In genomic region chr2:15715596-15715995, GRCh38 we compare ENCODE assay signal across 35 cellular contexts.
"Had no signal": no experiment of that assay in that cellular context is flagged by ENCODE, and none has a peak within 500 bp of the region (broad histone marks: within the 10 kb centered on the region; RNA-seq: fewer than 3 reads in every experiment).

No MANE protein-coding gene starts in this region.

- H3K27ac Mint-ChIP-seq: activated B cell treated with CpG ODN at 0.5 μM for 24 hours; activated CD4-positive, alpha-beta memory T cell treated with anti-CD3 and anti-CD28 coated beads for 36 hours; activated CD4-positive, alpha-beta T cell treated with anti-CD3 and anti-CD28 coated beads, Interleukin-2, amount 10 ng/mL, durations not matched to agents 24 days and 14 days; activated CD8-positive, alpha-beta T cell treated with anti-CD3 and anti-CD28 coated beads for 36 hours; activated naive CD4-positive, alpha-beta T cell treated with anti-CD3 and anti-CD28 coated beads for 36 hours; activated naive CD8-positive, alpha-beta T cell treated with anti-CD3 and anti-CD28 coated beads for 36 hours; activated T-cell treated with anti-CD3 and anti-CD28 coated beads, Interleukin-2, amount 50 U/mL, for 72 hours; activated T-helper 1 cell treated with anti-CD3 and anti-CD28 coated beads, Interleukin-12 subunit alpha, Interleukin-12 subunit beta, Interleukin-2, Interleukin-4 antibody, amounts not matched to agents 30 ng/mL and 10 ng/mL and 1 ng/mL, durations not matched to agents 14 hours and 24 hours and 36 hours; activated T-helper 17 cell treated with anti-CD3 and anti-CD28 coated beads, Interleukin-2, amount 50 U/mL, for 72 hours; T-helper 1 cell treated with Interleukin-12 subunit alpha and Interleukin-12 subunit beta and Interleukin-4 antibody, amounts not matched to agents 30 μg/mL and 1 μg/mL, for 36 hours; T-helper 2 cell treated with Interferon-gamma antibody and Interleukin-4, amounts not matched to agents 5 μg/mL and 100 μg/mL, for 36 hours had no signal

- H3K4me1 ChIP-seq: adrenal gland, body of pancreas, breast epithelium had no signal

- H3K27me3 ChIP-seq: adrenal gland, body of pancreas, brain microvascular endothelial cell, breast epithelium had no signal

- H3K4me1 Mint-ChIP-seq: activated CD4-positive, alpha-beta T cell treated with anti-CD3 and anti-CD28 coated beads, Interleukin-2, amount 10 ng/mL, durations not matched to agents 24 days and 14 days; activated naive CD8-positive, alpha-beta T cell treated with anti-CD3 and anti-CD28 coated beads for 36 hours; activated T-helper 17 cell treated with anti-CD3 and anti-CD28 coated beads, Interleukin-2, amount 50 U/mL, for 72 hours had no signal

- H3K36me3 ChIP-seq: adrenal gland, brain microvascular endothelial cell, breast epithelium had no signal

- H3K9me3 Mint-ChIP-seq: activated B cell treated with CpG ODN at 0.5 μM for 24 hours; activated CD4-positive, alpha-beta memory T cell treated with anti-CD3 and anti-CD28 coated beads for 36 hours; activated CD4-positive, alpha-beta T cell treated with anti-CD3 and anti-CD28 coated beads, Interleukin-2, amount 10 ng/mL, durations not matched to agents 24 days and 14 days; activated CD8-positive, alpha-beta T cell treated with anti-CD3 and anti-CD28 coated beads for 36 hours; activated naive CD4-positive, alpha-beta T cell treated with anti-CD3 and anti-CD28 coated beads for 36 hours; activated naive CD4-positive, alpha-beta T cell treated with anti-CD3 and anti-CD28 coated beads, Interleukin-2, amount 50 U/mL, for 72 hours; activated naive CD8-positive, alpha-beta T cell treated with anti-CD3 and anti-CD28 coated beads for 36 hours; activated T-cell treated with anti-CD3 and anti-CD28 coated beads, Interleukin-2, amount 50 U/mL, for 4 hours; activated T-cell treated with anti-CD3 and anti-CD28 coated beads, Interleukin-2, amount 50 U/mL, for 72 hours; activated T-helper 1 cell treated with anti-CD3 and anti-CD28 coated beads, Interleukin-12 subunit alpha, Interleukin-12 subunit beta, Interleukin-2, Interleukin-4 antibody, amounts not matched to agents 30 ng/mL and 10 ng/mL and 1 ng/mL, durations not matched to agents 14 hours and 24 hours and 36 hours; activated T-helper 17 cell treated with anti-CD3 and anti-CD28 coated beads, Interleukin-2, amount 50 U/mL, for 72 hours; T-helper 1 cell treated with Interleukin-12 subunit alpha and Interleukin-12 subunit beta and Interleukin-4 antibody, amounts not matched to agents 30 μg/mL and 1 μg/mL, for 36 hours; T-helper 2 cell treated with Interferon-gamma antibody and Interleukin-4, amounts not matched to agents 5 μg/mL and 100 μg/mL, for 36 hours had no signal

- H3K36me3 Mint-ChIP-seq: activated CD4-positive, alpha-beta memory T cell treated with anti-CD3 and anti-CD28 coated beads for 36 hours; activated naive CD4-positive, alpha-beta T cell treated with anti-CD3 and anti-CD28 coated beads, Interleukin-2, amount 50 U/mL, for 72 hours; activated naive CD8-positive, alpha-beta T cell treated with anti-CD3 and anti-CD28 coated beads for 36 hours had no signal

- ATAC-seq: activated CD8-positive, alpha-beta T cell treated with anti-CD3 and anti-CD28 coated beads for 36 hours; activated naive CD4-positive, alpha-beta T cell treated with anti-CD3 and anti-CD28 coated beads, Interleukin-2, amount 50 U/mL, for 72 hours; activated T-cell treated with anti-CD3 and anti-CD28 coated beads, Interleukin-2, amount 50 U/mL, for 4 hours; activated T-cell treated with anti-CD3 and anti-CD28 coated beads, Interleukin-2, amount 50 U/mL, for 72 hours; activated T-helper 17 cell treated with anti-CD3 and anti-CD28 coated beads, Interleukin-2, amount 50 U/mL, for 72 hours; body of pancreas had no signal

- H3K27ac ChIP-seq: adrenal gland, body of pancreas, brain microvascular endothelial cell, breast epithelium, VCaP had no signal

- H3K4me3 Mint-ChIP-seq: activated B cell treated with CpG ODN at 0.5 μM for 24 hours; activated CD4-positive, alpha-beta memory T cell treated with anti-CD3 and anti-CD28 coated beads for 36 hours; activated CD4-positive, alpha-beta T cell treated with anti-CD3 and anti-CD28 coated beads, Interleukin-2, amount 10 ng/mL, durations not matched to agents 24 days and 14 days; activated CD8-positive, alpha-beta T cell treated with anti-CD3 and anti-CD28 coated beads for 36 hours; activated naive CD4-positive, alpha-beta T cell treated with anti-CD3 and anti-CD28 coated beads for 36 hours; activated naive CD8-positive, alpha-beta T cell treated with anti-CD3 and anti-CD28 coated beads for 36 hours; activated T-cell treated with anti-CD3 and anti-CD28 coated beads, Interleukin-2, amount 50 U/mL, for 4 hours; activated T-cell treated with anti-CD3 and anti-CD28 coated beads, Interleukin-2, amount 50 U/mL, for 72 hours; activated T-helper 1 cell treated with anti-CD3 and anti-CD28 coated beads, Interleukin-12 subunit alpha, Interleukin-12 subunit beta, Interleukin-2, Interleukin-4 antibody, amounts not matched to agents 30 ng/mL and 10 ng/mL and 1 ng/mL, durations not matched to agents 14 hours and 24 hours and 36 hours; activated T-helper 17 cell treated with anti-CD3 and anti-CD28 coated beads, Interleukin-2, amount 50 U/mL, for 72 hours; T-helper 1 cell treated with Interleukin-12 subunit alpha and Interleukin-12 subunit beta and Interleukin-4 antibody, amounts not matched to agents 30 μg/mL and 1 μg/mL, for 36 hours; T-helper 2 cell treated with Interferon-gamma antibody and Interleukin-4, amounts not matched to agents 5 μg/mL and 100 μg/mL, for 36 hours had no signal

- H3K27me3 Mint-ChIP-seq: activated CD4-positive, alpha-beta T cell treated with anti-CD3 and anti-CD28 coated beads, Interleukin-2, amount 10 ng/mL, durations not matched to agents 24 days and 14 days; activated CD8-positive, alpha-beta T cell treated with anti-CD3 and anti-CD28 coated beads for 36 hours; activated naive CD8-positive, alpha-beta T cell treated with anti-CD3 and anti-CD28 coated beads for 36 hours had no signal

- DNase-seq: activated B cell treated with CpG ODN at 0.5 μM for 24 hours; activated CD4-positive, alpha-beta memory T cell treated with anti-CD3 and anti-CD28 coated beads for 36 hours; activated CD4-positive, alpha-beta T cell treated with anti-CD3 and anti-CD28 coated beads for 4 hours; activated CD4-positive, alpha-beta T cell treated with anti-CD3 and anti-CD28 coated beads, Interleukin-2, amount 10 ng/mL, durations not matched to agents 24 days and 14 days; activated CD4-positive, alpha-beta T cell treated with anti-CD3 and anti-CD28 coated beads, Interleukin-2, amount 50 U/mL, for 1 hour; activated CD4-positive, alpha-beta T cell treated with anti-CD3 and anti-CD28 coated beads, Interleukin-2, amount 50 U/mL, for 4 hours; activated CD4-positive, CD25-positive, alpha-beta regulatory T cell treated with anti-CD3 and anti-CD28 coated beads, Interleukin-2, amount 50 U/mL, for 72 hours; activated CD8-positive, alpha-beta memory T cell treated with anti-CD3 and anti-CD28 coated beads, Interleukin-2, amount 50 U/mL, for 4 hours; activated CD8-positive, alpha-beta T cell treated with anti-CD3 and anti-CD28 coated beads for 36 hours; activated effector memory CD4-positive, alpha-beta T cell treated with anti-CD3 and anti-CD28 coated beads, Interleukin-2, amount 50 U/mL, for 16 hours; activated gamma-delta T cell treated with Interleukin-2 at 50 U/mL for 16 hours; activated naive CD4-positive, alpha-beta T cell; activated naive CD4-positive, alpha-beta T cell treated with anti-CD3 and anti-CD28 coated beads for 36 hours; activated naive CD4-positive, alpha-beta T cell treated with anti-CD3 and anti-CD28 coated beads, Interleukin-2, amount 50 U/mL, for 16 hours; activated naive CD8-positive, alpha-beta T cell treated with anti-CD3 and anti-CD28 coated beads for 36 hours; activated T-cell treated with anti-CD3 and anti-CD28 coated beads for 4 hours; activated T-cell treated with anti-CD3 and anti-CD28 coated beads, Interleukin-2, amount 50 U/mL, for 1 hour; activated T-cell treated with anti-CD3 and anti-CD28 coated beads, Interleukin-2, amount 50 U/mL, for 4 hours; activated T-cell treated with anti-CD3 and anti-CD28 coated beads, Interleukin-2, amount 50 U/mL, for 72 hours; adrenal gland; amniotic stem cell; aorta; body of pancreas; brain microvascular endothelial cell; central memory CD4-positive, alpha-beta T cell; T-helper 1 cell; T-helper 2 cell; T-helper 9 cell had no signal

- H3K4me3 ChIP-seq: adrenal gland, body of pancreas, breast epithelium had no signal

- H3K9me3 ChIP-seq: adrenal gland, body of pancreas, breast epithelium had no signal
